In genomic region chr12:68521848-68522502, GRCh38 we compare ENCODE assay signal across 2 cellular contexts.
TF ChIP-seq lines count a peak whose summit lies in the region.

No MANE protein-coding gene starts in this region.

TF ChIP-seq in A549, 52 proteins besides CTCF, POLR2A, EP300 and RAD21 (continued from another document):
- TF ChIP-seq KDM5A (IDR thresholded peaks at IDR 0.05): no peak
- no peak for TF ChIP-seq ZC3H11A (IDR thresholded peaks at IDR 0.05)
- TF ChIP-seq NFE2L2 (conservative IDR thresholded peaks at IDR 0.05; ENCODE audit: low read length): no peak

TF ChIP-seq in IMR-90, 13 proteins besides CTCF, POLR2A, EP300 and RAD21 (continued from another document):
- no peak for TF ChIP-seq SMC3 (IDR thresholded peaks at IDR 0.05; ENCODE audit: low read depth, low read length)
TF ChIP-seq in IMR-90: peak in this region for 0.
